Comparison of ENCODE assay signal across 2 cellular contexts in the genomic region with DNA sequence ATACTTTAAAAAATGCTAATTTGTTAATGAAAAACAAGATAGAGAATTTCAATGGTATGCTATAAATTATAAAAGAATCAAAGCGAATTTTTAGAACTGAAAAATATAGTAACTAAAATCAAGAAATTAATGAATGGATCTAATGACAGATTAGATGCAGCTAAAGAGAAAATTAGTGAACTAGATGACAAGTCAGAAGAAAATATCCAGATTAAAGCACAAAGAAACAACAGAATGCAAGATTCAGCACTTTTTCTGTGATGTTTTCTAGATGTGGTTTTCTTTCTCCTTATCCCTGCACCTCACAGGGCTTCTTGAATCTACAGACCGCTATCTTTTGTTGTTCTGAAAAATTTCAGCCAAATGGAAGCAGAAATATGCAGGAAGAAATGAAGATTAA.
TF ChIP-seq lines count a peak whose summit lies in the region.

No MANE protein-coding gene starts in this region.

TF ChIP-seq in HepG2, 621 proteins besides CTCF, POLR2A, EP300 and RAD21:
- 0 out of 2 replicates have a peak, but pooled peaks have one; percentile 61 for TF ChIP-seq ZNF24 (IDR thresholded peaks at IDR 0.05)
- no peak for TF ChIP-seq ZNF768 (CRISPR knock-in tag; IDR thresholded peaks at IDR 0.05)
- TF ChIP-seq ZFP82 (CRISPR knock-in tag; IDR thresholded peaks at IDR 0.05; ENCODE audit: borderline replicate concordance) = peak; percentile 72; the same call in 1 of the 2 replicates
TF ChIP-seq in HepG2: peak in this region for 2.

TF ChIP-seq in H1, 55 proteins besides CTCF, POLR2A, EP300 and RAD21:
- TF ChIP-seq SP1 (IDR thresholded peaks at IDR 0.05; ENCODE audit: low read depth, low read length) (no peak), CTBP2 (IDR thresholded peaks at IDR 0.05; ENCODE audit: borderline replicate concordance, insufficient read depth, insufficient read length, low read length) (no peak), TEAD4 (IDR thresholded peaks at IDR 0.05; ENCODE audit: low read depth, low read length) (no peak), KDM1A (IDR thresholded peaks at IDR 0.05; ENCODE audit: borderline replicate concordance, low read length) (peak; percentile 59; the same call in 1 of the 2 replicates), BRCA1 (IDR thresholded peaks at IDR 0.05; ENCODE audit: low read depth, low read length) (no peak), TAF1 (IDR thresholded peaks at IDR 0.05; ENCODE audit: low read depth, low read length) (no peak), CBX5 (IDR thresholded peaks at IDR 0.05; ENCODE audit: low read depth, low read length) (no peak), GABPA (IDR thresholded peaks at IDR 0.05; ENCODE audit: borderline replicate concordance, insufficient read depth, low read length) (no peak), RBBP5 (IDR thresholded peaks at IDR 0.05; ENCODE audit: borderline replicate concordance, low read depth, low read length) (no peak), TCF12 (IDR thresholded peaks at IDR 0.05; ENCODE audit: low read depth, low read length) (no peak), HDAC6 (IDR thresholded peaks at IDR 0.05; ENCODE audit: low read depth, low read length) (no peak), CBX8 (IDR thresholded peaks at IDR 0.05; ENCODE audit: borderline replicate concordance, low read depth, low read length) (no peak), HDAC2 (IDR thresholded peaks at IDR 0.05; ENCODE audit: borderline replicate concordance in 1 of 2, low read depth in 2 of 2, low read length in 2 of 2) (peak in 1 of 2 experiments; percentile 40; a peak in 1 of 4 replicates)
- TF ChIP-seq, protein P1, sequence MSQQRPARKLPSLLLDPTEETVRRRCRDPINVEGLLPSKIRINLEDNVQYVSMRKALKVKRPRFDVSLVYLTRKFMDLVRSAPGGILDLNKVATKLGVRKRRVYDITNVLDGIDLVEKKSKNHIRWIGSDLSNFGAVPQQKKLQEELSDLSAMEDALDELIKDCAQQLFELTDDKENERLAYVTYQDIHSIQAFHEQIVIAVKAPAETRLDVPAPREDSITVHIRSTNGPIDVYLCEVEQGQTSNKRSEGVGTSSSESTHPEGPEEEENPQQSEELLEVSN (IDR thresholded peaks at IDR 0.05) = no peak
